In the genomic region with DNA sequence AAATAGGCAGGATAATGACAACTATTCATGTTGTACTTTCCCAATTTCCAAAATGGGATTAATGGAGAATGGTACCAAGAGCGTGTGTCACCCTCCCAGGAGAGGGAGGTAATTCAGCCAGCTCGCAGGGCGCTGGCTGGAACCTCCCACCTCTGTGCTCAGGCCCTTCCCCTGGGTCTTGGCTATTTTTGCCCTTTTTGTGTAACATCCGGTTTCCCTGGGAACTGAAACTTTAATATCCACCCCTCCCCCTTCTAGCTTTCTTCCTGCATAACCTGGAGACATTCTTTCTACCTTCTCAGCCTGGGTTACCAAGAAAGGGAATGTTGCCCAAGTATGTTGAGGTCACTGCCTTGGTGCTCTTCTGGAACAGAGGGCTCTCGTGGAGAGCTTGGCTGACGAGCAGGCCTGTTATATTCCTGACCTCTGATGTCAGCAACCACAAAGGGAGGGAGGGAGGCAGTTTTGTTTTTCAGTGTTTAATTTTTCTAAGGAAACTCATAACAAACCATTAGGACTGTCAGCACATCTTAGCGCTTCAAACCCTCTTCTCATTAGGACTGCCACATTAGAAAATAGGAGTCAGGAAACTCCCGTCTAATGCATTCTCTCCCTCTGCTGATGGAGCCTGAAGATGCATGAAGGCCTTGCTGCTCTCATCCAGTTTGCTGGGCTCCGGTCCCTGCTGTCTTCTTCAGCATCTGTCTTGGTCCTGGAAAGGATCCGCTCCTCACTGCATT, we compare ENCODE assay signal across 1 cellular context.
TF ChIP-seq lines count a peak whose summit lies in the region.

No MANE protein-coding gene starts in this region.

TF ChIP-seq in K562, 482 proteins besides CTCF, POLR2A, EP300 and RAD21 (continued from another document and continues in another):
- TF ChIP-seq, protein P1, sequence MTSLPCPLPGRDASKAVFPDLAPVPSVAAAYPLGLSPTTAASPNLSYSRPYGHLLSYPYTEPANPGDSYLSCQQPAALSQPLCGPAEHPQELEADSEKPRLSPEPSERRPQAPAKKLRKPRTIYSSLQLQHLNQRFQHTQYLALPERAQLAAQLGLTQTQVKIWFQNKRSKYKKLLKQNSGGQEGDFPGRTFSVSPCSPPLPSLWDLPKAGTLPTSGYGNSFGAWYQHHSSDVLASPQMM (CRISPR knock-in tag; IDR thresholded peaks at IDR 0.05), result no peak
- TF ChIP-seq, protein P2, sequence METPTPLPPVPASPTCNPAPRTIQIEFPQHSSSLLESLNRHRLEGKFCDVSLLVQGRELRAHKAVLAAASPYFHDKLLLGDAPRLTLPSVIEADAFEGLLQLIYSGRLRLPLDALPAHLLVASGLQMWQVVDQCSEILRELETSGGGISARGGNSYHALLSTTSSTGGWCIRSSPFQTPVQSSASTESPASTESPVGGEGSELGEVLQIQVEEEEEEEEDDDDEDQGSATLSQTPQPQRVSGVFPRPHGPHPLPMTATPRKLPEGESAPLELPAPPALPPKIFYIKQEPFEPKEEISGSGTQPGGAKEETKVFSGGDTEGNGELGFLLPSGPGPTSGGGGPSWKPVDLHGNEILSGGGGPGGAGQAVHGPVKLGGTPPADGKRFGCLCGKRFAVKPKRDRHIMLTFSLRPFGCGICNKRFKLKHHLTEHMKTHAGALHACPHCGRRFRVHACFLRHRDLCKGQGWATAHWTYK (CRISPR knock-in tag; IDR thresholded peaks at IDR 0.05), result no peak
- TF ChIP-seq TRIM24 (IDR thresholded peaks at IDR 0.05) (peak in 1 of 2 experiments; percentile 31; a peak in 1 of 4 replicates), HDAC8 (tag; IDR thresholded peaks at IDR 0.05) (no peak), KDM5B (IDR thresholded peaks at IDR 0.05; ENCODE audit: insufficient replicate concordance, low read depth, low read length) (no peak), THRAP3 (IDR thresholded peaks at IDR 0.05; ENCODE audit: borderline replicate concordance) (no peak), ZBTB8A (IDR thresholded peaks at IDR 0.05; ENCODE audit: partially characterized antibody) (no peak), POLR2AphosphoS5 (IDR thresholded peaks at IDR 0.05; ENCODE audit: control insufficient read depth, insufficient read depth, low read depth, low read length) (no peak), ZNF354B (CRISPR knock-in tag; IDR thresholded peaks at IDR 0.05) (no peak), MEF2D (tag; conservative IDR thresholded peaks at IDR 0.05; ENCODE audit: low read depth) (peak; percentile 90), TRIM28 (IDR thresholded peaks at IDR 0.05) (no peak), KAT2B (IDR thresholded peaks at IDR 0.05; ENCODE audit: low read depth, low read length) (no peak), RCOR1 (IDR thresholded peaks at IDR 0.05; ENCODE audit: borderline replicate concordance in 1 of 2, low read depth in 2 of 2, low read length in 2 of 2) (no peak), SMAD1 (IDR thresholded peaks at IDR 0.05; ENCODE audit: low read depth, low read length, partially characterized antibody) (no peak), BDP1 (IDR thresholded peaks at IDR 0.05; ENCODE audit: insufficient read depth, insufficient read length) (no peak), MAFK (IDR thresholded peaks at IDR 0.05; ENCODE audit: low read length) (no peak), TOE1 (IDR thresholded peaks at IDR 0.05; ENCODE audit: borderline replicate concordance) (no peak), TOE1 (CRISPR knock-in tag; IDR thresholded peaks at IDR 0.05; ENCODE audit: borderline replicate concordance, low read depth) (no peak), SRSF3 (IDR thresholded peaks at IDR 0.05; ENCODE audit: insufficient read depth, low read length) (no peak), RBFOX2 (IDR thresholded peaks at IDR 0.05; ENCODE audit: low read depth, low read length) (no peak), GATAD2B (IDR thresholded peaks at IDR 0.05; ENCODE audit: borderline replicate concordance) (no peak), HNRNPH1 (optimal IDR thresholded peaks at IDR 0.05; ENCODE audit: low read depth, low read length) (no peak)
- TF ChIP-seq, protein P3, sequence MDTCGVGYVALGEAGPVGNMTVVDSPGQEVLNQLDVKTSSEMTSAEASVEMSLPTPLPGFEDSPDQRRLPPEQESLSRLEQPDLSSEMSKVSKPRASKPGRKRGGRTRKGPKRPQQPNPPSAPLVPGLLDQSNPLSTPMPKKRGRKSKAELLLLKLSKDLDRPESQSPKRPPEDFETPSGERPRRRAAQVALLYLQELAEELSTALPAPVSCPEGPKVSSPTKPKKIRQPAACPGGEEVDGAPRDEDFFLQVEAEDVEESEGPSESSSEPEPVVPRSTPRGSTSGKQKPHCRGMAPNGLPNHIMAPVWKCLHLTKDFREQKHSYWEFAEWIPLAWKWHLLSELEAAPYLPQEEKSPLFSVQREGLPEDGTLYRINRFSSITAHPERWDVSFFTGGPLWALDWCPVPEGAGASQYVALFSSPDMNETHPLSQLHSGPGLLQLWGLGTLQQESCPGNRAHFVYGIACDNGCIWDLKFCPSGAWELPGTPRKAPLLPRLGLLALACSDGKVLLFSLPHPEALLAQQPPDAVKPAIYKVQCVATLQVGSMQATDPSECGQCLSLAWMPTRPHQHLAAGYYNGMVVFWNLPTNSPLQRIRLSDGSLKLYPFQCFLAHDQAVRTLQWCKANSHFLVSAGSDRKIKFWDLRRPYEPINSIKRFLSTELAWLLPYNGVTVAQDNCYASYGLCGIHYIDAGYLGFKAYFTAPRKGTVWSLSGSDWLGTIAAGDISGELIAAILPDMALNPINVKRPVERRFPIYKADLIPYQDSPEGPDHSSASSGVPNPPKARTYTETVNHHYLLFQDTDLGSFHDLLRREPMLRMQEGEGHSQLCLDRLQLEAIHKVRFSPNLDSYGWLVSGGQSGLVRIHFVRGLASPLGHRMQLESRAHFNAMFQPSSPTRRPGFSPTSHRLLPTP (IDR thresholded peaks at IDR 0.05; ENCODE audit: borderline replicate concordance, extremely low read depth, insufficient read length), result no peak
- TF ChIP-seq, protein P4, sequence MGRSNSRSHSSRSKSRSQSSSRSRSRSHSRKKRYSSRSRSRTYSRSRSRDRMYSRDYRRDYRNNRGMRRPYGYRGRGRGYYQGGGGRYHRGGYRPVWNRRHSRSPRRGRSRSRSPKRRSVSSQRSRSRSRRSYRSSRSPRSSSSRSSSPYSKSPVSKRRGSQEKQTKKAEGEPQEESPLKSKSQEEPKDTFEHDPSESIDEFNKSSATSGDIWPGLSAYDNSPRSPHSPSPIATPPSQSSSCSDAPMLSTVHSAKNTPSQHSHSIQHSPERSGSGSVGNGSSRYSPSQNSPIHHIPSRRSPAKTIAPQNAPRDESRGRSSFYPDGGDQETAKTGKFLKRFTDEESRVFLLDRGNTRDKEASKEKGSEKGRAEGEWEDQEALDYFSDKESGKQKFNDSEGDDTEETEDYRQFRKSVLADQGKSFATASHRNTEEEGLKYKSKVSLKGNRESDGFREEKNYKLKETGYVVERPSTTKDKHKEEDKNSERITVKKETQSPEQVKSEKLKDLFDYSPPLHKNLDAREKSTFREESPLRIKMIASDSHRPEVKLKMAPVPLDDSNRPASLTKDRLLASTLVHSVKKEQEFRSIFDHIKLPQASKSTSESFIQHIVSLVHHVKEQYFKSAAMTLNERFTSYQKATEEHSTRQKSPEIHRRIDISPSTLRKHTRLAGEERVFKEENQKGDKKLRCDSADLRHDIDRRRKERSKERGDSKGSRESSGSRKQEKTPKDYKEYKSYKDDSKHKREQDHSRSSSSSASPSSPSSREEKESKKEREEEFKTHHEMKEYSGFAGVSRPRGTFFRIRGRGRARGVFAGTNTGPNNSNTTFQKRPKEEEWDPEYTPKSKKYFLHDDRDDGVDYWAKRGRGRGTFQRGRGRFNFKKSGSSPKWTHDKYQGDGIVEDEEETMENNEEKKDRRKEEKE (IDR thresholded peaks at IDR 0.05; ENCODE audit: borderline replicate concordance in 1 of 2, control insufficient read depth in 1 of 2, low read depth in 2 of 2, low read length in 1 of 2), result no peak
- TF ChIP-seq, protein P5, sequence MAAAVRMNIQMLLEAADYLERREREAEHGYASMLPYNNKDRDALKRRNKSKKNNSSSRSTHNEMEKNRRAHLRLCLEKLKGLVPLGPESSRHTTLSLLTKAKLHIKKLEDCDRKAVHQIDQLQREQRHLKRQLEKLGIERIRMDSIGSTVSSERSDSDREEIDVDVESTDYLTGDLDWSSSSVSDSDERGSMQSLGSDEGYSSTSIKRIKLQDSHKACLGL (CRISPR knock-in tag; IDR thresholded peaks at IDR 0.05; ENCODE audit: borderline replicate concordance, poor library complexity, severe bottlenecking), result no peak
- TF ChIP-seq, protein P6, sequence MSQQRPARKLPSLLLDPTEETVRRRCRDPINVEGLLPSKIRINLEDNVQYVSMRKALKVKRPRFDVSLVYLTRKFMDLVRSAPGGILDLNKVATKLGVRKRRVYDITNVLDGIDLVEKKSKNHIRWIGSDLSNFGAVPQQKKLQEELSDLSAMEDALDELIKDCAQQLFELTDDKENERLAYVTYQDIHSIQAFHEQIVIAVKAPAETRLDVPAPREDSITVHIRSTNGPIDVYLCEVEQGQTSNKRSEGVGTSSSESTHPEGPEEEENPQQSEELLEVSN (IDR thresholded peaks at IDR 0.05; ENCODE audit: borderline replicate concordance in 1 of 2, extremely low read depth in 1 of 2, insufficient read depth in 1 of 2, insufficient read length in 1 of 2, low read depth in 1 of 2, low read length in 1 of 2, poor library complexity in 1 of 2, severe bottlenecking in 1 of 2), result peak in 1 of 2 experiments; percentile 16
- TF ChIP-seq, protein P7, sequence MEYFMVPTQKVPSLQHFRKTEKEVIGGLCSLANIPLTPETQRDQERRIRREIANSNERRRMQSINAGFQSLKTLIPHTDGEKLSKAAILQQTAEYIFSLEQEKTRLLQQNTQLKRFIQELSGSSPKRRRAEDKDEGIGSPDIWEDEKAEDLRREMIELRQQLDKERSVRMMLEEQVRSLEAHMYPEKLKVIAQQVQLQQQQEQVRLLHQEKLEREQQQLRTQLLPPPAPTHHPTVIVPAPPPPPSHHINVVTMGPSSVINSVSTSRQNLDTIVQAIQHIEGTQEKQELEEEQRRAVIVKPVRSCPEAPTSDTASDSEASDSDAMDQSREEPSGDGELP (CRISPR knock-in tag; IDR thresholded peaks at IDR 0.05; ENCODE audit: borderline replicate concordance), result no peak
- TF ChIP-seq, protein P8, sequence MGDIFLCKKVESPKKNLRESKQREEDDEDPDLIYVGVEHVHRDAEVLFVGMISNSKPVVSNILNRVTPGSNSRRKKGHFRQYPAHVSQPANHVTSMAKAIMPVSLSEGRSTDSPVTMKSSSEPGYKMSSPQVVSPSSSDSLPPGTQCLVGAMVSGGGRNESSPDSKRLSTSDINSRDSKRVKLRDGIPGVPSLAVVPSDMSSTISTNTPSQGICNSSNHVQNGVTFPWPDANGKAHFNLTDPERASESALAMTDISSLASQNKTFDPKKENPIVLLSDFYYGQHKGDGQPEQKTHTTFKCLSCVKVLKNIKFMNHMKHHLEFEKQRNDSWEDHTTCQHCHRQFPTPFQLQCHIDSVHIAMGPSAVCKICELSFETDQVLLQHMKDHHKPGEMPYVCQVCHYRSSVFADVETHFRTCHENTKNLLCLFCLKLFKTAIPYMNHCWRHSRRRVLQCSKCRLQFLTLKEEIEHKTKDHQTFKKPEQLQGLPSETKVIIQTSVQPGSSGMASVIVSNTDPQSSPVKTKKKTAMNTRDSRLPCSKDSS (IDR thresholded peaks at IDR 0.05; ENCODE audit: low read depth, partially characterized antibody), result no peak
- TF ChIP-seq, protein P9, sequence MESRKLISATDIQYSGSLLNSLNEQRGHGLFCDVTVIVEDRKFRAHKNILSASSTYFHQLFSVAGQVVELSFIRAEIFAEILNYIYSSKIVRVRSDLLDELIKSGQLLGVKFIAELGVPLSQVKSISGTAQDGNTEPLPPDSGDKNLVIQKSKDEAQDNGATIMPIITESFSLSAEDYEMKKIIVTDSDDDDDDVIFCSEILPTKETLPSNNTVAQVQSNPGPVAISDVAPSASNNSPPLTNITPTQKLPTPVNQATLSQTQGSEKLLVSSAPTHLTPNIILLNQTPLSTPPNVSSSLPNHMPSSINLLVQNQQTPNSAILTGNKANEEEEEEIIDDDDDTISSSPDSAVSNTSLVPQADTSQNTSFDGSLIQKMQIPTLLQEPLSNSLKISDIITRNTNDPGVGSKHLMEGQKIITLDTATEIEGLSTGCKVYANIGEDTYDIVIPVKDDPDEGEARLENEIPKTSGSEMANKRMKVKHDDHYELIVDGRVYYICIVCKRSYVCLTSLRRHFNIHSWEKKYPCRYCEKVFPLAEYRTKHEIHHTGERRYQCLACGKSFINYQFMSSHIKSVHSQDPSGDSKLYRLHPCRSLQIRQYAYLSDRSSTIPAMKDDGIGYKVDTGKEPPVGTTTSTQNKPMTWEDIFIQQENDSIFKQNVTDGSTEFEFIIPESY (CRISPR knock-in tag; IDR thresholded peaks at IDR 0.05), result no peak
